16 cellular contexts compared by ENCODE assay signal in genomic region chr5:149273237-149273636, GRCh38. TPM values are rescaled to one million over a fixed set of nuclear protein-coding genes. Genes with fewer than 3 reads are reported as not detected.
DNase-seq lines count a peak whose midpoint lies in the region; ATAC-seq, FAIRE-seq and TF ChIP-seq lines count a peak whose summit lies in the region.
"Had no signal": no experiment of that assay in that cellular context is flagged by ENCODE, and none has a peak within 500 bp of the region (broad histone marks: within the 10 kb centered on the region; RNA-seq: fewer than 3 reads in every experiment).

No MANE protein-coding gene starts in this region.

- H3K4me3 ChIP-seq in BLaER1 (no peak overlapping the region), PC-3 (ENCODE audit: low read length) (peak overlapping the region; percentile 71; the same call in 1 of the 2 replicates), osteoblast (ENCODE audit: insufficient read depth, low read length) (no peak overlapping the region)

- CTCF ChIA-PET in PC-3 (lab: Charles Lee), result no interaction called here

- H4K20me1 ChIP-seq in BLaER1, result no peaks in the 10 kb centered on the region
- H4K20me1 ChIP-seq in PC-3 (ENCODE audit: low read length), result no peaks in the 10 kb centered on the region
- no peaks in the 10 kb centered on the region for H4K20me1 ChIP-seq in osteoblast (ENCODE audit: insufficient read depth, low read length)

- peaks cover 6% of the 10 kb centered on the region; the same call in 1 of the 2 replicates for H3K9me3 ChIP-seq in BLaER1
- no peaks in the 10 kb centered on the region for H3K9me3 ChIP-seq in PC-3 (ENCODE audit: low read length)
- peaks cover 4% of the 10 kb centered on the region for H3K9me3 ChIP-seq in osteoblast (ENCODE audit: low read depth, low read length)

- intact Hi-C loops in PC-3 (cut with micrococcal nuclease) (no loop called here), left ventricle myocardium superior (cut with micrococcal nuclease) (no loop called here)

- TF ChIP-seq CTCF in PC-3 (conservative IDR thresholded peaks at IDR 0.05; ENCODE audit: low read depth, low read length), result no peak
- TF ChIP-seq CTCF in osteoblast (IDR thresholded peaks at IDR 0.05; ENCODE audit: extremely low read depth, low read depth, low read length), result no peak

- ATAC-seq in PC-3, result no peak
- peak; percentile 8 for ATAC-seq in left ventricle myocardium superior
- ATAC-seq in GM21528 (IDR thresholded peaks at IDR 0.05; ENCODE audit: low FRiP score, unreplicated experiment), result no peak
- ATAC-seq: activated CD8-positive, alpha-beta memory T cell treated with anti-CD3 and anti-CD28 coated beads, Interleukin-2, amount 10 ng/mL, durations not matched to agents 7 days and 5 days had no signal

- H3K27ac ChIP-seq in BLaER1 (no peak overlapping the region), PC-3 (ENCODE audit: low read length) (no peak overlapping the region), osteoblast (ENCODE audit: low read depth, low read length) (no peak overlapping the region)

- H2AFZ ChIP-seq in PC-3 (ENCODE audit: low read length) (no peak overlapping the region), osteoblast (ENCODE audit: low read length) (no peak overlapping the region)

- H3F3A ChIP-seq in PC-3 (ENCODE audit: low read length, unreplicated experiment), result no peaks in the 10 kb centered on the region

- H3K9me2 ChIP-seq in PC-3 (replicated peaks; ENCODE audit: low read length), result no peaks in the 10 kb centered on the region

- no peak overlapping the region for H3K9ac ChIP-seq in BLaER1
- no peak overlapping the region for H3K9ac ChIP-seq in PC-3 (ENCODE audit: low read length)

- H3K79me2 ChIP-seq in PC-3 (ENCODE audit: low read length) (peaks cover 6% of the 10 kb centered on the region; the same call in 1 of the 2 replicates), osteoblast (ENCODE audit: insufficient read depth, low read length) (no peaks in the 10 kb centered on the region)

- FAIRE-seq in HTR-8/SVneo (lab: Jason Lieb, UNC), result no peak

- POLR2A ChIA-PET in PC-3 (lab: Charles Lee; ENCODE audit: unreplicated experiment), result no interaction called here

- DNase-seq in PC-3 (no peak), left ventricle myocardium superior (no peak), osteoblast (ENCODE audit: insufficient read length, low spot score, missing footprints) (peak; percentile 74), SW 1271 (lab: John Stamatoyannopoulos, UW) (no peak), HTR-8/SVneo (ENCODE audit: insufficient read length, low spot score) (no peak), dermis blood vessel endothelial cell (no peak)
- DNase-seq: activated CD4-positive, CD25-positive, alpha-beta regulatory T cell; activated CD8-positive, alpha-beta memory T cell treated with anti-CD3 and anti-CD28 coated beads, Interleukin-2, amount 10 ng/mL, durations not matched to agents 7 days and 5 days; activated naive CD4-positive, alpha-beta T cell treated with Interleukin-2 at 50 U/mL for 16 hours; Caco-2; effector CD8-positive, alpha-beta T cell; posterior cingulate gyrus; RPMI8226; T-helper 1 cell had no signal

- H3K4me2 ChIP-seq in BLaER1, result peak overlapping the region; percentile 96
- peak overlapping the region; percentile 87 for H3K4me2 ChIP-seq in PC-3 (ENCODE audit: low read length)
- no peak overlapping the region for H3K4me2 ChIP-seq in osteoblast (ENCODE audit: insufficient read depth, low read length)

- H3K4me1 ChIP-seq in BLaER1 (peaks cover 19% of the 10 kb centered on the region), PC-3 (ENCODE audit: insufficient read depth, low read length) (peaks cover 12% of the 10 kb centered on the region), osteoblast (ENCODE audit: insufficient read depth, low read length) (peaks cover 11% of the 10 kb centered on the region)

- H3K36me3 ChIP-seq in BLaER1, result no peaks in the 10 kb centered on the region
- no peaks in the 10 kb centered on the region for H3K36me3 ChIP-seq in PC-3 (ENCODE audit: low read depth, low read length)
- no peaks in the 10 kb centered on the region for H3K36me3 ChIP-seq in osteoblast (ENCODE audit: insufficient read depth, low read length)

- H3K27me3 ChIP-seq in BLaER1, result peaks cover 35% of the 10 kb centered on the region
- H3K27me3 ChIP-seq in PC-3 (ENCODE audit: low read length), result no peaks in the 10 kb centered on the region
- peaks cover 10% of the 10 kb centered on the region for H3K27me3 ChIP-seq in osteoblast (ENCODE audit: insufficient read depth, low read length)

- no TSS peak for BruUV-seq in PC-3 (replicated peaks; lab: Mats Ljungman, UMichigan)

RNA-seq across cellular contexts. Expression of gene AFAP1L1, which starts 1.6 kb away (rescaled TPM):
- total RNA-seq in PC-3 (2014; rRNA removed) (19.6 and 22.3 TPM in 2 replicates), left ventricle myocardium superior (48.9 TPM), osteoblast (1.1 and 1.5 TPM in 2 replicates), dermis blood vessel endothelial cell (234 and 264 TPM in 2 replicates)
- total RNA-seq: activated CD8-positive, alpha-beta memory T cell treated with anti-CD3 and anti-CD28 coated beads, Interleukin-2, amount 10 ng/mL, durations not matched to agents 7 days and 5 days had no signal
